Comparison of ENCODE assay signal across 17 cellular contexts in genomic region chrX:18828832-18829404, GRCh38.
DNase-seq lines count a peak whose midpoint lies in the region; ATAC-seq and TF ChIP-seq lines count a peak whose summit lies in the region.
"Had no signal": no experiment of that assay in that cellular context is flagged by ENCODE, and none has a peak within 500 bp of the region (broad histone marks: within the 10 kb centered on the region; RNA-seq: fewer than 3 reads in every experiment).

No MANE protein-coding gene starts in this region.

- H3K4me1 ChIP-seq in PC-3 (ENCODE audit: insufficient read depth, low read length), result no peaks in the 10 kb centered on the region

- peak; percentile 45; the same call in 1 of the 2 replicates for ATAC-seq in PC-3
- no peak for ATAC-seq in HG02970 (IDR thresholded peaks at IDR 0.05; ENCODE audit: low FRiP score, unreplicated experiment)
- ATAC-seq: CD8-positive, alpha-beta T cell had no signal

- no peak overlapping the region for H2AFZ ChIP-seq in PC-3 (ENCODE audit: low read length)

- H3K36me3 ChIP-seq in PC-3 (ENCODE audit: low read depth, low read length), result no peaks in the 10 kb centered on the region
- H3K36me3 ChIP-seq: cardiac muscle cell, tibial nerve had no signal

- H3K4me2 ChIP-seq in PC-3 (ENCODE audit: low read length), result no peak overlapping the region

- no TSS peak for BruUV-seq in PC-3 (replicated peaks; lab: Mats Ljungman, UMichigan)

- DNase-seq in DMS53 (lab: John Stamatoyannopoulos, UW) (peak; percentile 57), DMS53 treated with DMSO at 0.1 percent for 48 hours (lab: John Stamatoyannopoulos, UW; ENCODE audit: unreplicated experiment) (no peak), EH (ENCODE audit: low read depth) (peak; percentile 3), PC-3 (peak; percentile 49), fibroblast of pulmonary artery (ENCODE audit: low read depth) (peak; percentile 5), NCI-H2227 (lab: John Stamatoyannopoulos, UW; ENCODE audit: unreplicated experiment) (no peak), GDM1 (lab: John Stamatoyannopoulos, UW) (no peak)
- DNase-seq: 8988T; activated CD8-positive, alpha-beta memory T cell treated with anti-CD3 and anti-CD28 coated beads for 24 hours; CD8-positive, alpha-beta T cell; effector CD8-positive, alpha-beta T cell; NCI-H1417; NCI-H446; nephron progenitor cell had no signal

- intact Hi-C loops in PC-3 (cut with micrococcal nuclease), result no loop called here

- H3K27me3 ChIP-seq in PC-3 (ENCODE audit: low read length), result no peaks in the 10 kb centered on the region
- H3K27me3 ChIP-seq: cardiac muscle cell, tibial nerve had no signal

- H3K9me2 ChIP-seq in PC-3 (replicated peaks; ENCODE audit: low read length), result no peaks in the 10 kb centered on the region

- H3K79me2 ChIP-seq in PC-3 (ENCODE audit: low read length), result no peaks in the 10 kb centered on the region

- CTCF ChIA-PET in PC-3 (lab: Charles Lee), result no interaction called here

- no peaks in the 10 kb centered on the region for H3K9me3 ChIP-seq in PC-3 (ENCODE audit: low read length)
- H3K9me3 ChIP-seq: tibial nerve had no signal

- POLR2A ChIA-PET in PC-3 (lab: Charles Lee; ENCODE audit: unreplicated experiment), result no interaction called here

- H4K20me1 ChIP-seq in PC-3 (ENCODE audit: low read length), result no peaks in the 10 kb centered on the region

- no peak overlapping the region for H3K27ac ChIP-seq in PC-3 (ENCODE audit: low read length)
- H3K27ac ChIP-seq: cardiac muscle cell, tibial nerve had no signal

- H3F3A ChIP-seq in PC-3 (ENCODE audit: low read length, unreplicated experiment), result no peaks in the 10 kb centered on the region

- no peak for TF ChIP-seq CTCF in PC-3 (conservative IDR thresholded peaks at IDR 0.05; ENCODE audit: low read depth, low read length)
- TF ChIP-seq CTCF in fibroblast of pulmonary artery (IDR thresholded peaks at IDR 0.05; ENCODE audit: low read length, missing control alignments), result no peak

- no peak overlapping the region for H3K9ac ChIP-seq in PC-3 (ENCODE audit: low read length)

- no peak overlapping the region for H3K4me3 ChIP-seq in PC-3 (ENCODE audit: low read length)
- no peak overlapping the region for H3K4me3 ChIP-seq in fibroblast of pulmonary artery (replicated peaks; ENCODE audit: low read depth, low read length)
- H3K4me3 ChIP-seq: cardiac muscle cell, tibial nerve had no signal

Comparison
In these comparisons a context has a peak if more than half of its experiments do, and no peak if none do; other contexts are left out.
1. DNase-seq: peak in DMS53 (single experiment), EH (single experiment), PC-3 (single experiment) and fibroblast of pulmonary artery (single experiment); none in DMS53 treated with DMSO at 0.1 percent for 48 hours (single experiment), NCI-H2227 (single experiment) and GDM1 (single experiment).